In genomic region chr6:37170273-37171140, GRCh38 we compare ENCODE assay signal across 8 cellular contexts. TPM values are rescaled to one million over a fixed set of nuclear protein-coding genes. Genes with fewer than 3 reads are reported as not detected.
DNase-seq lines count a peak whose midpoint lies in the region; ATAC-seq and TF ChIP-seq lines count a peak whose summit lies in the region.

No MANE protein-coding gene starts in this region.

- no peaks in the 10 kb centered on the region for H3K9me3 Mint-ChIP-seq in activated CD8-positive, alpha-beta memory T cell treated with anti-CD3 and anti-CD28 coated beads, Interleukin-2, amount 10 ng/mL, durations not matched to agents 7 days and 5 days (ENCODE audit: low read depth)
- no peaks in the 10 kb centered on the region for H3K9me3 Mint-ChIP-seq in natural killer cell

- intact Hi-C loops in esophagus squamous epithelium (cut with DNase I) (loop anchor here (2.0 to 10.0 kb wide), 2 partner anchors 114 to 146 kb away; no protein-coding TSS in a partner anchor), natural killer cell (cut with micrococcal nuclease) (loop anchor here (5.0 to 10.0 kb wide), 2 partner anchors 68 to 576 kb away; partner anchors contain the start of gene SRSF3), uterus (cut with DNase I; ENCODE audit: low total_unique reads) (loop anchor here (2.0 to 10.0 kb wide), 2 partner anchors 114 to 146 kb away; no protein-coding TSS in a partner anchor)

- 0% methylated on average over 28 of the region's 89 CpGs; no CpG with 5 or more reads in 1 of the 2 donors for WGBS in esophagus squamous epithelium, 2 donors

- no peak for TF ChIP-seq POLR2A in esophagus squamous epithelium (IDR thresholded peaks at IDR 0.05)
- TF ChIP-seq POLR2A in uterus (IDR thresholded peaks at IDR 0.05) = no peak

- CTCF ChIA-PET in activated CD8-positive, alpha-beta memory T cell treated with anti-CD3 and anti-CD28 coated beads, Interleukin-2, amount 10 ng/mL, durations not matched to agents 7 days and 5 days (lab: Charles Lee) = interaction anchor here (0.7 to 18.3 kb wide), 13 partner anchors 8 to 184 kb away, joined by 3 to 424 read pairs (median 10); partner anchors contain the start of genes MTCH1, TBC1D22B and TMEM217

- H3K36me3 Mint-ChIP-seq in activated CD8-positive, alpha-beta memory T cell treated with anti-CD3 and anti-CD28 coated beads, Interleukin-2, amount 10 ng/mL, durations not matched to agents 7 days and 5 days = peaks cover 51% of the 10 kb centered on the region
- H3K36me3 Mint-ChIP-seq in natural killer cell = peaks cover 31% of the 10 kb centered on the region

- H3K4me3 ChIP-seq in esophagus squamous epithelium = peak overlapping the region; percentile 67 to 90 (median 86)
- H3K4me3 ChIP-seq in uterus = peak overlapping the region; percentile 73 to 85

- H3K27me3 ChIP-seq in esophagus squamous epithelium = no peaks in the 10 kb centered on the region
- no peaks in the 10 kb centered on the region for H3K27me3 ChIP-seq in uterus

- peak overlapping the region; percentile 95 to 98 (median 96) for H3K27ac ChIP-seq in esophagus squamous epithelium
- H3K27ac ChIP-seq in uterus = peak overlapping the region; percentile 91 to 94

- TF ChIP-seq CTCF in esophagus squamous epithelium (IDR thresholded peaks at IDR 0.05) (peak in 4 of 6 experiments; percentile 16 to 44 (median 30)), natural killer cell (IDR thresholded peaks at IDR 0.05) (peak; percentile 26), uterus (IDR thresholded peaks at IDR 0.05) (peak in 3 of 4 experiments; percentile 29 to 32 (median 30))

- peak overlapping the region; percentile 96 for H3K27ac Mint-ChIP-seq in activated CD8-positive, alpha-beta memory T cell treated with anti-CD3 and anti-CD28 coated beads, Interleukin-2, amount 10 ng/mL, durations not matched to agents 7 days and 5 days
- peak overlapping the region; percentile 95 to 99 for H3K27ac Mint-ChIP-seq in natural killer cell

- H3K27me3 Mint-ChIP-seq in activated CD8-positive, alpha-beta memory T cell treated with anti-CD3 and anti-CD28 coated beads, Interleukin-2, amount 10 ng/mL, durations not matched to agents 7 days and 5 days = no peaks in the 10 kb centered on the region
- no peaks in the 10 kb centered on the region for H3K27me3 Mint-ChIP-seq in natural killer cell (ENCODE audit: low read depth in 2 of 2)

- H3K9me3 ChIP-seq in esophagus squamous epithelium (no peaks in the 10 kb centered on the region), uterus (no peaks in the 10 kb centered on the region)

- in situ Hi-C loops in ACHN (cut with HindIII; ENCODE audit: low pct_ligation_motif_present, low pct_unique_long_range_greater_than_20kb, low sequenced_read_pairs) = no loop called here

- DNase-seq in ACHN (peak; percentile 51), NCI-H510A (lab: John Stamatoyannopoulos, UW) (peak; percentile 35), esophagus squamous epithelium (lab: John Stamatoyannopoulos, UW) (no peak), natural killer cell (peak; percentile 69), uterus (peak; percentile 61 to 64)
- DNase-seq in activated CD8-positive, alpha-beta memory T cell treated with anti-CD3 and anti-CD28 coated beads, Interleukin-2, amount 10 ng/mL, durations not matched to agents 7 days and 5 days = peak; percentile 74

- peaks cover 12 to 61% (median 23%) of the 10 kb centered on the region in 3 donors for H3K4me1 ChIP-seq in esophagus squamous epithelium
- H3K4me1 ChIP-seq in uterus = no peaks in the 10 kb centered on the region

- H3K4me3 Mint-ChIP-seq in activated CD8-positive, alpha-beta memory T cell treated with anti-CD3 and anti-CD28 coated beads, Interleukin-2, amount 10 ng/mL, durations not matched to agents 7 days and 5 days = peak overlapping the region; percentile 93
- peak overlapping the region; percentile 99 for H3K4me3 Mint-ChIP-seq in natural killer cell

- ATAC-seq in GM18511 (IDR thresholded peaks at IDR 0.05; ENCODE audit: unreplicated experiment) (peak; percentile 32), HG02973 (IDR thresholded peaks at IDR 0.05; ENCODE audit: unreplicated experiment) (peak; percentile 12), natural killer cell (peak; percentile 3 to 6 (median 5))
- ATAC-seq in activated CD8-positive, alpha-beta memory T cell treated with anti-CD3 and anti-CD28 coated beads, Interleukin-2, amount 10 ng/mL, durations not matched to agents 7 days and 5 days = peak; percentile 3

- H3K36me3 ChIP-seq in esophagus squamous epithelium (peaks cover 13 to 35% (median 25%) of the 10 kb centered on the region in 3 donors), uterus (no peaks in the 10 kb centered on the region)

- H3K4me1 Mint-ChIP-seq in activated CD8-positive, alpha-beta memory T cell treated with anti-CD3 and anti-CD28 coated beads, Interleukin-2, amount 10 ng/mL, durations not matched to agents 7 days and 5 days = peaks cover 36% of the 10 kb centered on the region
- peaks cover 50 to 52% of the 10 kb centered on the region in 2 donors for H3K4me1 Mint-ChIP-seq in natural killer cell

RNA-seq across cellular contexts. Expression of gene PIM1, which starts 0.6 kb away (rescaled TPM):
- total RNA-seq in activated CD8-positive, alpha-beta memory T cell treated with anti-CD3 and anti-CD28 coated beads, Interleukin-2, amount 10 ng/mL, durations not matched to agents 7 days and 5 days = 100 to 1,000 TPM; 361 to 464 TPM
- total RNA-seq in esophagus squamous epithelium = 100 to 1,000 TPM in 2 of 4 donors, 10 to 100 TPM in 2; 57.3 to 206 (median 96.6) TPM
- total RNA-seq in natural killer cell = 100 to 1,000 TPM; 188 to 242 (median 215) TPM
- total RNA-seq in uterus = 10 to 100 TPM in 3 of 4 donors, 1 to 10 TPM in 1; 2.0 to 44.5 (median 28.8) TPM
